ENCODE assay signal across 2 cellular contexts in the genomic region with DNA sequence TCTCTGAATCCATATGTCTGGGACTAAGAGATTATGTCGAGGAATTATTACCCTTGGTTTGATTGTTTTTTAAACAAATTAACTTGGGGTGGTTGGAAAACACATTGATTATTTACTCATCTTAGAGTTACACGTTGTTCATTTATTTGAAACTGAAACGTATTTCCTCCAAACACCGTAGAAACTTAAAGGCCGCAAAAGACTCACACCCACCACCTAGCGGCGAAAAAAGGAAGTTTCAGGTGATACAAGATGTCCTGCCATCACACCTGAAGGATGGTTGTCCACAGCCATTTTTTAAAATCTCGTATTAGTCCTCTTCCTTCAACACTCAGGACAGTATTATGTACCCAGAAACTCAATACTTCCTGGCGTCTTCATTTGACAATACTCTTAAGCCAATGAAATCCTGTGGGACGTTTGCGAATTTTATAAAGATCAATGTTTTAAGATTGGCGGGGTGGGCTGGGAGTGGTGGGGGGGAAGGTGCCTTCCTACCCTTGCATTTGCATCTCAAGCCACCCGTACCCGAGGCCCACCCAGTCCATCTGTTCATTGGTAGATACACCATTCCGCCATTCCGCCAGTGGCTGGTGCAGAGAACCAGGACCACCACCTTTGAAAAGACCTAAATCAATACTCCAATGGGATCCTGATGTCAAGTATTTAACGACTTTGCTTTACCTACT.
TF ChIP-seq lines count a peak whose summit lies in the region.

No MANE protein-coding gene starts in this region.

TF ChIP-seq in GM23338, 12 proteins besides CTCF, POLR2A, EP300 and RAD21:
- TF ChIP-seq EZH2 (IDR thresholded peaks at IDR 0.05; ENCODE audit: low read depth, unreplicated experiment) (no peak), NANOG (IDR thresholded peaks at IDR 0.05; ENCODE audit: borderline replicate concordance) (peak; percentile 75; the same call in 1 of the 2 replicates)

TF ChIP-seq in endothelial cell of umbilical vein, 7 proteins besides CTCF, POLR2A, EP300 and RAD21:
- TF ChIP-seq, protein P1, sequence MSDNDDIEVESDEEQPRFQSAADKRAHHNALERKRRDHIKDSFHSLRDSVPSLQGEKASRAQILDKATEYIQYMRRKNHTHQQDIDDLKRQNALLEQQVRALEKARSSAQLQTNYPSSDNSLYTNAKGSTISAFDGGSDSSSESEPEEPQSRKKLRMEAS (IDR thresholded peaks at IDR 0.05; ENCODE audit: insufficient read depth, insufficient read length), result no peak
- no peak for TF ChIP-seq JUN (IDR thresholded peaks at IDR 0.05; ENCODE audit: borderline replicate concordance, insufficient read depth, insufficient read length, low read depth)
- TF ChIP-seq GATA2 (IDR thresholded peaks at IDR 0.05; ENCODE audit: insufficient read depth, insufficient read length, low read depth, low read length), result no peak
- TF ChIP-seq EZH2 (IDR thresholded peaks at IDR 0.05; ENCODE audit: borderline replicate concordance, low read depth, low read length, severe bottlenecking), result no peak
- no peak for TF ChIP-seq MYC (IDR thresholded peaks at IDR 0.05; ENCODE audit: low read depth, low read length)
- no peak for TF ChIP-seq POLR2AphosphoS5 (IDR thresholded peaks at IDR 0.05; ENCODE audit: insufficient read depth, low read depth, low read length)
- no peak for TF ChIP-seq FOS (IDR thresholded peaks at IDR 0.05; ENCODE audit: borderline replicate concordance, insufficient read depth, low read length)
TF ChIP-seq in endothelial cell of umbilical vein: peak in this region for 0.
